ENCODE assay signal across 18 cellular contexts in genomic region chr19:38042132-38042531, GRCh38.
A peak's percentile ranks its signal among the peaks of the same experiment; 100 is the strongest.
DNase-seq lines count a peak whose midpoint lies in the region; ATAC-seq, FAIRE-seq and TF ChIP-seq lines count a peak whose summit lies in the region.
"Had no signal": no experiment of that assay in that cellular context is flagged by ENCODE, and none has a peak within 500 bp of the region (broad histone marks: within the 10 kb centered on the region; RNA-seq: fewer than 3 reads in every experiment).

No MANE protein-coding gene starts in this region.

- no peaks in the 10 kb centered on the region for H3K27me3 ChIP-seq in GM23248 (replicated peaks; ENCODE audit: insufficient read depth)
- H3K27me3 ChIP-seq in K562 (ENCODE audit: control insufficient read depth in 2 of 2, insufficient read depth in 2 of 2, low read length in 2 of 2): peaks cover 7 to 22% of the 10 kb centered on the region in 2 experiments; a peak in 4 of 5 replicates
- no peaks in the 10 kb centered on the region for H3K27me3 ChIP-seq in hepatocyte
- H3K27me3 ChIP-seq: BE2C had no signal

- CTCF ChIA-PET in OCI-LY7 (lab: Charles Lee; ENCODE audit: unreplicated experiment) (interaction anchor here (0.7 kb wide), 1 partner anchor 38 kb away, joined by 3 read pairs; no protein-coding TSS in a partner anchor), K562 (lab: Yijun Ruan, JAX; ENCODE audit: low intra/inter-chr PET ratio) (no interaction called here)

- H3K4me3 ChIP-seq in GM23248: no peak overlapping the region
- no peak overlapping the region for H3K4me3 ChIP-seq in OCI-LY7 (ENCODE audit: low read depth, low read length, poor library complexity, severe bottlenecking)
- H3K4me3 ChIP-seq in K562: no peak overlapping the region
- no peak overlapping the region for H3K4me3 ChIP-seq in hepatocyte

- DNase-seq in GM23248 (no peak), OCI-LY7 (ENCODE audit: low spot score) (no peak), K562 (ENCODE audit: extremely low read depth in 1 of 4, low spot score in 3 of 4) (no peak), hypothalamus (lab: John Stamatoyannopoulos, UW) (no peak), hepatocyte (ENCODE audit: low spot score) (no peak), D341Med (ENCODE audit: low spot score) (no peak), GOT3 (lab: John Stamatoyannopoulos, UW) (no peak)
- DNase-seq: BE2C; CD4-positive, alpha-beta memory T cell; DMS153; DMS79 treated with DMSO at 0.1 percent for 48 hours; GDM1; H7; Kasumi-1 had no signal

- H3K9ac ChIP-seq in GM23248 (no peak overlapping the region), K562 (ENCODE audit: insufficient read depth in 1 of 2, low read depth in 2 of 2, low read length in 2 of 2) (no peak overlapping the region)

- intact Hi-C loops in OCI-LY7 (cut with micrococcal nuclease; ENCODE audit: unreplicated experiment) (no loop called here), K562 (cut with micrococcal nuclease) (no loop called here)

- TF ChIP-seq RAD21 in K562 (CRISPR knock-in tag; conservative IDR thresholded peaks at IDR 0.05 in 1 of 2, IDR thresholded peaks at IDR 0.05 in 1 of 2): no peak

- FAIRE-seq in K562 (lab: Jason Lieb, UNC): no peak
- FAIRE-seq: D721Med, HepG2, HTR-8/SVneo had no signal

- H3K4me1 ChIP-seq in GM23248 (ENCODE audit: insufficient read depth) (peaks cover 6% of the 10 kb centered on the region), OCI-LY7 (ENCODE audit: insufficient read depth, low read length, poor library complexity, severe bottlenecking) (peaks cover 55% of the 10 kb centered on the region), K562 (replicated peaks in 1 of 2; ENCODE audit: control insufficient read depth in 2 of 2, insufficient read depth in 2 of 2, low read length in 2 of 2) (no peaks in the 10 kb centered on the region; a peak in 1 of 5 replicates), hepatocyte (ENCODE audit: insufficient read depth) (no peaks in the 10 kb centered on the region)

- H3K4me2 ChIP-seq in GM23248 (ENCODE audit: unreplicated experiment) (no peak overlapping the region), OCI-LY7 (ENCODE audit: low read length) (no peak overlapping the region), K562 (ENCODE audit: insufficient read depth, low read length) (no peak overlapping the region), hepatocyte (no peak overlapping the region)

- no peaks in the 10 kb centered on the region for H3K9me1 ChIP-seq in K562 (ENCODE audit: control insufficient read depth, insufficient read depth, low read length)

- no peak for TF ChIP-seq POLR2A in K562 (conservative IDR thresholded peaks at IDR 0.05)

- H3K79me2 ChIP-seq in GM23248 (ENCODE audit: insufficient read depth): peaks cover 56% of the 10 kb centered on the region
- peaks cover 24% of the 10 kb centered on the region for H3K79me2 ChIP-seq in OCI-LY7 (ENCODE audit: insufficient read depth, low read depth, low read length)
- no peaks in the 10 kb centered on the region for H3K79me2 ChIP-seq in K562 (ENCODE audit: control insufficient read depth, insufficient read depth, low read length)
- peaks cover 10% of the 10 kb centered on the region for H3K79me2 ChIP-seq in hepatocyte

- H3K36me3 ChIP-seq in GM23248 (ENCODE audit: low read depth) (no peaks in the 10 kb centered on the region), OCI-LY7 (ENCODE audit: insufficient read depth, low read length) (peaks cover 12% of the 10 kb centered on the region), K562 (ENCODE audit: control insufficient read depth, insufficient read depth, low read length) (no peaks in the 10 kb centered on the region), hepatocyte (replicated peaks; ENCODE audit: insufficient read depth, low read depth) (no peaks in the 10 kb centered on the region)
- H3K36me3 ChIP-seq: BE2C had no signal

- no peak for ATAC-seq in K562
- ATAC-seq: HepG2 had no signal

- POLR2A ChIA-PET in OCI-LY7 (lab: Charles Lee): interaction anchor here (0.7 to 1.9 kb wide), 6 partner anchors 8 to 332 kb away, joined by 3 to 11 read pairs (median 4); partner anchors contain the start of genes PSMD8, SIPA1L3 and WDR87
- POLR2A ChIA-PET in K562 (lab: Yijun Ruan, JAX): interaction anchor here (0.6 to 1.9 kb wide), 3 partner anchors 12 to 60 kb away, joined by 3 to 4 read pairs (median 3); no protein-coding TSS in a partner anchor

- H2AFZ ChIP-seq in GM23248: no peak overlapping the region
- no peak overlapping the region for H2AFZ ChIP-seq in OCI-LY7 (ENCODE audit: low read length)
- no peak overlapping the region for H2AFZ ChIP-seq in K562 (ENCODE audit: low read depth, low read length)
- H2AFZ ChIP-seq in hepatocyte: no peak overlapping the region

- TF ChIP-seq EP300 in K562 (IDR thresholded peaks at IDR 0.05; ENCODE audit: low read length): no peak

- TF ChIP-seq CTCF in OCI-LY7 (conservative IDR thresholded peaks at IDR 0.05; ENCODE audit: low read length) (no peak), K562 (IDR thresholded peaks at IDR 0.05 in 2 of 3, conservative IDR thresholded peaks at IDR 0.05 in 1 of 3; ENCODE audit: insufficient read depth in 2 of 3, low read depth in 1 of 3, low read length in 3 of 3) (no peak), hepatocyte (IDR thresholded peaks at IDR 0.05; ENCODE audit: poor library complexity) (no peak)

- no peaks in the 10 kb centered on the region for H3K9me2 ChIP-seq in GM23248 (ENCODE audit: insufficient read depth)
- H3K9me2 ChIP-seq in OCI-LY7 (ENCODE audit: insufficient read depth, low read length): no peaks in the 10 kb centered on the region
- H3K9me2 ChIP-seq in hepatocyte (replicated peaks; ENCODE audit: insufficient read depth): no peaks in the 10 kb centered on the region

- H3K9me3 ChIP-seq in GM23248 (ENCODE audit: low read depth): no peaks in the 10 kb centered on the region
- peaks cover 11% of the 10 kb centered on the region; the same call in 1 of the 2 replicates for H3K9me3 ChIP-seq in OCI-LY7 (ENCODE audit: low read length)
- H3K9me3 ChIP-seq in K562 (replicated peaks; ENCODE audit: control insufficient read depth, insufficient read depth, low read depth, low read length): no peaks in the 10 kb centered on the region
- peaks cover 5% of the 10 kb centered on the region for H3K9me3 ChIP-seq in hepatocyte (ENCODE audit: low read depth)
- H3K9me3 ChIP-seq: BE2C had no signal

- H4K20me1 ChIP-seq in GM23248 (ENCODE audit: insufficient read depth): no peaks in the 10 kb centered on the region
- no peaks in the 10 kb centered on the region for H4K20me1 ChIP-seq in OCI-LY7 (ENCODE audit: insufficient read depth, low read length)
- H4K20me1 ChIP-seq in K562 (replicated peaks; ENCODE audit: control insufficient read depth, insufficient read depth, low read length): peaks cover 6% of the 10 kb centered on the region; the same call in 1 of the 2 replicates
- no peaks in the 10 kb centered on the region for H4K20me1 ChIP-seq in hepatocyte (ENCODE audit: insufficient read depth, poor library complexity, severe bottlenecking)

- peaks cover 25% of the 10 kb centered on the region for H3F3A ChIP-seq in GM23248 (ENCODE audit: insufficient read depth)

- H3K27ac ChIP-seq in GM23248 (0 out of 2 replicates have a peak overlapping the region, but pooled peaks have one; percentile 96), OCI-LY7 (ENCODE audit: low read depth, low read length, poor library complexity, severe bottlenecking) (no peak overlapping the region), K562 (ENCODE audit: extremely low read depth, low read depth, low read length) (no peak overlapping the region), hepatocyte (no peak overlapping the region)
- H3K27ac ChIP-seq: C4-2B had no signal

- BruUV-seq in OCI-LY7 (replicated peaks; lab: Mats Ljungman, UMichigan) (TSS peak; percentile 13), K562 (replicated peaks; lab: Mats Ljungman, UMichigan) (no TSS peak)

- in situ Hi-C loops in GM23248 (cut with MboI): no loop called here
- in situ Hi-C loops in K562 (cut with MboI): no loop called here

- 97 to 98% methylated on average over 2 of the region's 2 CpGs for WGBS in GM23248 (ENCODE audit: low coverage in 1 of 2, low lambda C conversion rate in 2 of 2, missing lambda C conversion rate in 2 of 2), 2 experiments
- WGBS in K562 (ENCODE audit: insufficient coverage, low coverage, missing lambda C conversion rate): 39% methylated on average over 2 of the region's 2 CpGs
- WGBS in hepatocyte (ENCODE audit: low lambda C conversion rate, missing lambda C conversion rate): 96% methylated on average over 2 of the region's 2 CpGs

TF ChIP-seq in K562, 482 proteins besides CTCF, POLR2A, EP300 and RAD21:
- TF ChIP-seq NKRF (IDR thresholded peaks at IDR 0.05; ENCODE audit: borderline replicate concordance) (no peak), RBM25 (IDR thresholded peaks at IDR 0.05; ENCODE audit: low read depth, low read length, severe bottlenecking) (peak; percentile 59)
